Comparison of ENCODE assay signal across 20 cellular contexts in the genomic region with DNA sequence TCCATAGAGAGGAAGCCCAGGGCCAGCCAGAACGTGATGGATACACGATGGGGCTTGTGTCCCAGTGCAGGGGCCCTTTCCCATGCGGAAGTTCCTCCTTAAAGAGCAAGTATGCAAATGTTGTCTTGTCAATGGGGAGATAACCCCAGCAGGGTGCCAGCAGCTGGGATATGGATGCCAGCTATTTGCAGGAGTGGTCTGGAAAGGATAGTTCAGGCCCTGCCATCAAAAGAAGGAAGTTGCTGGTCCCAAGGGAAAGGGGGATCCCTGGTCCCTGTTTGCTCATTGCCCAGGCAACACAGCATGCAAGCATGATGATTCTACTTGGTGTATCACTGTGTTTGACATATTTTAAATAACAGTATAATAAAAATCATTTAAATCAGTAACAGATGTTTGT.
DNase-seq lines count a peak whose midpoint lies in the region; ATAC-seq and TF ChIP-seq lines count a peak whose summit lies in the region.
"Had no signal": no experiment of that assay in that cellular context is flagged by ENCODE, and none has a peak within 500 bp of the region (broad histone marks: within the 10 kb centered on the region; RNA-seq: fewer than 3 reads in every experiment).

No MANE protein-coding gene starts in this region.

- intact Hi-C loops in ascending aorta (cut with DNase I), result no loop called here
- intact Hi-C loops in body of pancreas (cut with DNase I), result no loop called here

- TF ChIP-seq POLR2A in body of pancreas (IDR thresholded peaks at IDR 0.05), result no peak

- H4K8ac ChIP-seq in neuronal stem cell (ENCODE audit: low read depth, low read length), result no peak overlapping the region

- peaks cover 0 to 2% of the 10 kb centered on the region in 2 donors for H3K9me3 ChIP-seq in neuronal stem cell (replicated peaks in 1 of 2; ENCODE audit: control insufficient read depth in 2 of 2, insufficient read depth in 1 of 2, low read depth in 1 of 2, low read length in 2 of 2)
- no peaks in the 10 kb centered on the region for H3K9me3 ChIP-seq in ascending aorta
- no peaks in the 10 kb centered on the region for H3K9me3 ChIP-seq in body of pancreas
- H3K9me3 ChIP-seq: HAP-1, prostate gland, uterus had no signal

- WGBS in neuronal stem cell (ENCODE audit: extremely low coverage in 2 of 2, insufficient read length in 2 of 2, insufficient replicate concordance in 1 of 2), 2 donors, result no CpG with 5 or more reads among the region's 3 CpGs
- WGBS in body of pancreas, 2 donors, result 29 to 33% methylated on average over 3 of the region's 3 CpGs

- no peak overlapping the region for H2AFZ ChIP-seq in neuronal stem cell (ENCODE audit: low read length)
- H2AFZ ChIP-seq: neural progenitor cell had no signal

- H3K4me2 ChIP-seq in neuronal stem cell (ENCODE audit: insufficient read depth, low read length, poor library complexity, severe bottlenecking), result no peak overlapping the region
- H3K4me2 ChIP-seq: neural progenitor cell had no signal

- no peak overlapping the region for H3K4ac ChIP-seq in neuronal stem cell (ENCODE audit: low read length)

- no peak overlapping the region for H3K14ac ChIP-seq in neuronal stem cell (ENCODE audit: low read length)

- H3K18ac ChIP-seq in neuronal stem cell (ENCODE audit: low read length), result no peak overlapping the region

- no peak for TF ChIP-seq CTCF in ascending aorta (IDR thresholded peaks at IDR 0.05)
- TF ChIP-seq CTCF in body of pancreas (IDR thresholded peaks at IDR 0.05), result no peak

- no peak overlapping the region for H2BK120ac ChIP-seq in neuronal stem cell (ENCODE audit: low read depth, low read length)

- ATAC-seq in body of pancreas, result no peak
- ATAC-seq: activated naive CD8-positive, alpha-beta T cell treated with anti-CD3 and anti-CD28 coated beads, Interleukin-2, amount 50 U/mL, for 24 hours had no signal

- H3K4me1 ChIP-seq in neuronal stem cell (ENCODE audit: control insufficient read depth in 2 of 2, insufficient read depth in 1 of 2, low read depth in 1 of 2, low read length in 2 of 2) (no peaks in the 10 kb centered on the region), ascending aorta (peaks cover 0 to 3% of the 10 kb centered on the region in 2 donors), body of pancreas (no peaks in the 10 kb centered on the region)
- H3K4me1 ChIP-seq: HAP-1, prostate gland, uterus had no signal

- no peaks in the 10 kb centered on the region for H3K36me3 ChIP-seq in neuronal stem cell (replicated peaks in 1 of 2; ENCODE audit: control insufficient read depth in 2 of 2, insufficient read depth in 2 of 2, low read length in 2 of 2)
- H3K36me3 ChIP-seq in ascending aorta, result no peaks in the 10 kb centered on the region
- no peaks in the 10 kb centered on the region for H3K36me3 ChIP-seq in body of pancreas (replicated peaks in 1 of 2; ENCODE audit: insufficient read depth in 1 of 2, low read depth in 2 of 2)
- H3K36me3 ChIP-seq: HAP-1, neural progenitor cell, prostate gland, uterus, WERI-Rb-1 had no signal

- H3K23ac ChIP-seq in neuronal stem cell (ENCODE audit: low read depth, low read length, poor library complexity), result no peak overlapping the region

- no peaks in the 10 kb centered on the region for H3K27me3 ChIP-seq in neuronal stem cell (ENCODE audit: control insufficient read depth in 3 of 3, insufficient read depth in 3 of 3, low read depth in 1 of 3, low read length in 3 of 3)
- no peaks in the 10 kb centered on the region for H3K27me3 ChIP-seq in ascending aorta
- H3K27me3 ChIP-seq in body of pancreas, result no peaks in the 10 kb centered on the region
- H3K27me3 ChIP-seq: neural progenitor cell, uterus had no signal

- no peak overlapping the region for H2AK5ac ChIP-seq in neuronal stem cell (ENCODE audit: low read depth, low read length)

- H2BK5ac ChIP-seq in neuronal stem cell (ENCODE audit: low read length), result no peak overlapping the region

- peak; percentile 34 for DNase-seq in ELF-1 (ENCODE audit: low read depth, low spot score)
- peak; percentile 4 for DNase-seq in NCI-H345 treated with DMSO at 0.1 percent for 48 hours (lab: John Stamatoyannopoulos, UW; ENCODE audit: unreplicated experiment)
- DNase-seq in fibroblast of gingiva (ENCODE audit: low read depth), result peak; percentile 52
- DNase-seq in neuronal stem cell (ENCODE audit: low spot score), result no peak
- DNase-seq in ascending aorta (ENCODE audit: low spot score in 2 of 2), result no peak
- no peak for DNase-seq in body of pancreas
- no peak for DNase-seq in mesenteric fat pad (ENCODE audit: low spot score)
- DNase-seq: activated CD4-positive, alpha-beta T cell treated with anti-CD3 and anti-CD28 coated beads, Interleukin-2, amount 50 U/mL, for 4 hours; activated CD8-positive, alpha-beta memory T cell treated with anti-CD3 and anti-CD28 coated beads, Interleukin-2, amount 50 U/mL, for 48 hours; activated effector memory CD4-positive, alpha-beta T cell treated with Interleukin-2 at 50 U/mL for 16 hours; activated naive CD8-positive, alpha-beta T cell treated with anti-CD3 and anti-CD28 coated beads, Interleukin-2, amount 50 U/mL, for 24 hours; COR-L47; NCI-H1436; NCI-H524 treated with DMSO at 0.1 percent for 48 hours; uterus; WERI-Rb-1 had no signal

- H3K4me3 ChIP-seq in neuronal stem cell (ENCODE audit: low read length in 2 of 2) (no peak overlapping the region), ascending aorta (no peak overlapping the region), body of pancreas (no peak overlapping the region)
- H3K4me3 ChIP-seq: coronary artery, HAP-1, neural progenitor cell, prostate gland, uterus had no signal

- H3K9ac ChIP-seq in neuronal stem cell (ENCODE audit: low read depth, low read length, poor library complexity), result peak overlapping the region; percentile 24
- H3K9ac ChIP-seq: neural progenitor cell had no signal

- no peak overlapping the region for H2BK12ac ChIP-seq in neuronal stem cell (ENCODE audit: low read length)

- H4K91ac ChIP-seq in neuronal stem cell (ENCODE audit: low read depth, low read length, poor library complexity), result no peak overlapping the region

- no peaks in the 10 kb centered on the region for H3K79me1 ChIP-seq in neuronal stem cell (ENCODE audit: low read depth, low read length)

- no peak overlapping the region for H2BK15ac ChIP-seq in neuronal stem cell (ENCODE audit: low read length)

- H3K27ac ChIP-seq in neuronal stem cell (replicated peaks; ENCODE audit: low read length), result no peak overlapping the region
- no peak overlapping the region for H3K27ac ChIP-seq in ascending aorta
- H3K27ac ChIP-seq in body of pancreas, result no peak overlapping the region
- H3K27ac ChIP-seq: coronary artery, neural progenitor cell, prostate gland, uterus, WERI-Rb-1 had no signal

Comparison
In these comparisons a context has a peak if more than half of its experiments do, and no peak if none do; other contexts are left out.
1. DNase-seq: peak in ELF-1 (single experiment), NCI-H345 treated with DMSO at 0.1 percent for 48 hours (single experiment) and fibroblast of gingiva (single experiment); none in neuronal stem cell (single experiment), ascending aorta (0 of 2), body of pancreas (0 of 4) and mesenteric fat pad (single experiment).